ENCODE assay signal across 21 cellular contexts in the genomic region with DNA sequence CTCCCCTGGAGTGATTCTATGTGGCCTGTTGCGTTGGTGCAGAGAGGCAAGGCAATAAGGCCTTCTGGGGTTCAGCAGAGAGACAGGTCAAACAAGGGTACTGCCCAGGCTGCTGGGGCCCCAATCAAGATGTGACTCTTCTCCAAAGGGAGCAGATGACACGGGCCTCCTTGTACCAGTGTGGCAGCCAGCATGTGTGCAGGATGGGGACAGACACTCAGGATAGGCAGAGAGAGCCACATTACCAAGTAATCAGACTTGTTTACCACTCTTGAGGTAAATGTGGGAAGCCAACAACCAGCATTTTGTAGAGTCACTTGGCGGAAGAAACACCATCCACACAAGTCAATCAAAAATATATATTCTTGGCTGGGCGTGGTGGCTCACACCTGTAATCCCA.
A peak's percentile ranks its signal among the peaks of the same experiment; 100 is the strongest.
DNase-seq lines count a peak whose midpoint lies in the region; ATAC-seq and TF ChIP-seq lines count a peak whose summit lies in the region.
"Had no signal": no experiment of that assay in that cellular context is flagged by ENCODE, and none has a peak within 500 bp of the region (broad histone marks: within the 10 kb centered on the region; RNA-seq: fewer than 3 reads in every experiment).

No MANE protein-coding gene starts in this region.

- peak; percentile 61 for DNase-seq in activated CD4-positive, alpha-beta T cell treated with anti-CD3 and anti-CD28 coated beads, Interleukin-2, amount 10 ng/mL, durations not matched to agents 24 days and 14 days
- no peak for DNase-seq in activated CD4-positive, alpha-beta T cell treated with anti-CD3 and anti-CD28 coated beads, Interleukin-2, amount 50 U/mL, for 4 hours
- DNase-seq in RWPE2 (ENCODE audit: low spot score) (no peak), esophagus squamous epithelium (lab: John Stamatoyannopoulos, UW) (no peak), SW 1271 (lab: John Stamatoyannopoulos, UW) (no peak)
- DNase-seq in stimulated activated effector memory CD8-positive, alpha-beta T cell treated with anti-CD3 and anti-CD28 coated beads, Interleukin-12 subunit alpha, Interleukin-12 subunit beta, amount 100 ng/mL, for 72 hours (ENCODE audit: low spot score in 2 of 2): no peak
- DNase-seq in effector CD8-positive, alpha-beta T cell (lab: John Stamatoyannopoulos, UW): no peak
- DNase-seq: 8988T; activated T-cell treated with anti-CD3 and anti-CD28 coated beads, Interleukin-2, amount 50 U/mL, for 24 hours; GDM1; left colon; mucosa of descending colon; NCI-H1436 treated with DMSO at 0.1 percent for 48 hours; NCI-H774; occipital lobe; stimulated activated CD4-positive, alpha-beta T cell treated with anti-CD3 and anti-CD28 coated beads, Interleukin-2, amount 100 ng/mL, for 48 hours had no signal

- WGBS in esophagus squamous epithelium, 2 donors: 75 to 90% methylated on average over 3 of the region's 4 CpGs

- H3K27ac Mint-ChIP-seq in activated CD4-positive, alpha-beta T cell treated with anti-CD3 and anti-CD28 coated beads, Interleukin-2, amount 10 ng/mL, durations not matched to agents 24 days and 14 days: peak overlapping the region; percentile 76
- peak overlapping the region; percentile 4 for H3K27ac Mint-ChIP-seq in stimulated activated effector memory CD8-positive, alpha-beta T cell treated with anti-CD3 and anti-CD28 coated beads, Interleukin-12 subunit alpha, Interleukin-12 subunit beta, amount 100 ng/mL, for 72 hours

- H3K9me3 ChIP-seq in RWPE2 (ENCODE audit: severe bottlenecking) (no peaks in the 10 kb centered on the region), esophagus squamous epithelium (no peaks in the 10 kb centered on the region)
- H3K9me3 ChIP-seq: mucosa of descending colon had no signal

- intact Hi-C loops in activated CD4-positive, alpha-beta T cell treated with anti-CD3 and anti-CD28 coated beads, Interleukin-2, amount 10 ng/mL, durations not matched to agents 24 days and 14 days (cut with micrococcal nuclease): loop anchor here (10.0 kb wide), 2 partner anchors 71 to 139 kb away; no protein-coding TSS in a partner anchor
- intact Hi-C loops in esophagus squamous epithelium (cut with DNase I): no loop called here

- no peaks in the 10 kb centered on the region for H3K9me3 Mint-ChIP-seq in activated CD4-positive, alpha-beta T cell treated with anti-CD3 and anti-CD28 coated beads, Interleukin-2, amount 10 ng/mL, durations not matched to agents 24 days and 14 days
- H3K9me3 Mint-ChIP-seq in stimulated activated effector memory CD8-positive, alpha-beta T cell treated with anti-CD3 and anti-CD28 coated beads, Interleukin-12 subunit alpha, Interleukin-12 subunit beta, amount 100 ng/mL, for 72 hours: no peaks in the 10 kb centered on the region
- H3K9me3 Mint-ChIP-seq: activated naive CD4-positive, alpha-beta T cell treated with anti-CD3 and anti-CD28 coated beads, Interleukin-2, amount 50 U/mL, for 72 hours; activated T-cell treated with anti-CD3 and anti-CD28 coated beads, Interleukin-2, amount 50 U/mL, for 24 hours had no signal

- H3K27ac ChIP-seq in RWPE2 (ENCODE audit: poor library complexity, severe bottlenecking) (peak overlapping the region; percentile 84), esophagus squamous epithelium (peak overlapping the region; percentile 87 to 93 (median 89))
- H3K27ac ChIP-seq: BLaER1 treated with 17β-estradiol and CSF1 and Interleukin-3, amounts not matched to agents 10 nM and 100 nM; SK-N-MC had no signal

- H3K36me3 ChIP-seq in RWPE2 (ENCODE audit: low read depth) (no peaks in the 10 kb centered on the region), esophagus squamous epithelium (no peaks in the 10 kb centered on the region)
- H3K36me3 ChIP-seq: BLaER1 treated with 17β-estradiol and CSF1 and Interleukin-3, amounts not matched to agents 10 nM and 100 nM had no signal

- TF ChIP-seq CTCF in RWPE2 (IDR thresholded peaks at IDR 0.05; ENCODE audit: poor library complexity, severe bottlenecking) (no peak), esophagus squamous epithelium (IDR thresholded peaks at IDR 0.05) (no peak)

- no peak for TF ChIP-seq POLR2A in esophagus squamous epithelium (IDR thresholded peaks at IDR 0.05)

- H3K4me1 ChIP-seq in RWPE2 (ENCODE audit: insufficient read depth, poor library complexity, severe bottlenecking) (peaks cover 19% of the 10 kb centered on the region), esophagus squamous epithelium (peaks cover 13 to 52% (median 15%) of the 10 kb centered on the region in 3 donors)

- H3K4me3 ChIP-seq in RWPE2 (ENCODE audit: severe bottlenecking): no peak overlapping the region
- no peak overlapping the region for H3K4me3 ChIP-seq in esophagus squamous epithelium
- H3K4me3 ChIP-seq: BLaER1 treated with 17β-estradiol and CSF1 and Interleukin-3, amounts not matched to agents 10 nM and 100 nM; mucosa of descending colon; SK-N-MC had no signal

- peaks cover 26% of the 10 kb centered on the region for H3K4me1 Mint-ChIP-seq in activated CD4-positive, alpha-beta T cell treated with anti-CD3 and anti-CD28 coated beads, Interleukin-2, amount 10 ng/mL, durations not matched to agents 24 days and 14 days
- H3K4me1 Mint-ChIP-seq in stimulated activated effector memory CD8-positive, alpha-beta T cell treated with anti-CD3 and anti-CD28 coated beads, Interleukin-12 subunit alpha, Interleukin-12 subunit beta, amount 100 ng/mL, for 72 hours: peaks cover 32% of the 10 kb centered on the region

- ATAC-seq in RWPE2 (ENCODE audit: low read depth): no peak
- ATAC-seq in stimulated activated effector memory CD8-positive, alpha-beta T cell treated with anti-CD3 and anti-CD28 coated beads, Interleukin-12 subunit alpha, Interleukin-12 subunit beta, amount 100 ng/mL, for 72 hours: peak; percentile 11
- ATAC-seq in HG03571 (IDR thresholded peaks at IDR 0.05; ENCODE audit: unreplicated experiment): no peak
- ATAC-seq: left colon had no signal

- H3K27me3 Mint-ChIP-seq in activated CD4-positive, alpha-beta T cell treated with anti-CD3 and anti-CD28 coated beads, Interleukin-2, amount 10 ng/mL, durations not matched to agents 24 days and 14 days: no peaks in the 10 kb centered on the region
- H3K27me3 Mint-ChIP-seq: brain had no signal

- H3K27me3 ChIP-seq in RWPE2 (ENCODE audit: insufficient read depth, poor library complexity, severe bottlenecking) (no peaks in the 10 kb centered on the region), esophagus squamous epithelium (peaks cover 0 to 6% (median 0%) of the 10 kb centered on the region in 4 donors)
- H3K27me3 ChIP-seq: BLaER1 treated with 17β-estradiol and CSF1 and Interleukin-3, amounts not matched to agents 10 nM and 100 nM had no signal

- H3K4me3 Mint-ChIP-seq in activated CD4-positive, alpha-beta T cell treated with anti-CD3 and anti-CD28 coated beads, Interleukin-2, amount 10 ng/mL, durations not matched to agents 24 days and 14 days: no peak overlapping the region
- peak overlapping the region; percentile 38 for H3K4me3 Mint-ChIP-seq in stimulated activated effector memory CD8-positive, alpha-beta T cell treated with anti-CD3 and anti-CD28 coated beads, Interleukin-12 subunit alpha, Interleukin-12 subunit beta, amount 100 ng/mL, for 72 hours
- H3K4me3 Mint-ChIP-seq: activated T-cell treated with anti-CD3 and anti-CD28 coated beads, Interleukin-2, amount 50 U/mL, for 24 hours; brain had no signal

- H3K36me3 Mint-ChIP-seq in activated CD4-positive, alpha-beta T cell treated with anti-CD3 and anti-CD28 coated beads, Interleukin-2, amount 10 ng/mL, durations not matched to agents 24 days and 14 days (ENCODE audit: low read depth): no peaks in the 10 kb centered on the region
- H3K36me3 Mint-ChIP-seq in stimulated activated effector memory CD8-positive, alpha-beta T cell treated with anti-CD3 and anti-CD28 coated beads, Interleukin-12 subunit alpha, Interleukin-12 subunit beta, amount 100 ng/mL, for 72 hours: peaks cover 5% of the 10 kb centered on the region
- H3K36me3 Mint-ChIP-seq: activated naive CD4-positive, alpha-beta T cell treated with anti-CD3 and anti-CD28 coated beads, Interleukin-2, amount 50 U/mL, for 72 hours; brain had no signal
